Comparison of ENCODE assay signal across 11 cellular contexts in the genomic region with DNA sequence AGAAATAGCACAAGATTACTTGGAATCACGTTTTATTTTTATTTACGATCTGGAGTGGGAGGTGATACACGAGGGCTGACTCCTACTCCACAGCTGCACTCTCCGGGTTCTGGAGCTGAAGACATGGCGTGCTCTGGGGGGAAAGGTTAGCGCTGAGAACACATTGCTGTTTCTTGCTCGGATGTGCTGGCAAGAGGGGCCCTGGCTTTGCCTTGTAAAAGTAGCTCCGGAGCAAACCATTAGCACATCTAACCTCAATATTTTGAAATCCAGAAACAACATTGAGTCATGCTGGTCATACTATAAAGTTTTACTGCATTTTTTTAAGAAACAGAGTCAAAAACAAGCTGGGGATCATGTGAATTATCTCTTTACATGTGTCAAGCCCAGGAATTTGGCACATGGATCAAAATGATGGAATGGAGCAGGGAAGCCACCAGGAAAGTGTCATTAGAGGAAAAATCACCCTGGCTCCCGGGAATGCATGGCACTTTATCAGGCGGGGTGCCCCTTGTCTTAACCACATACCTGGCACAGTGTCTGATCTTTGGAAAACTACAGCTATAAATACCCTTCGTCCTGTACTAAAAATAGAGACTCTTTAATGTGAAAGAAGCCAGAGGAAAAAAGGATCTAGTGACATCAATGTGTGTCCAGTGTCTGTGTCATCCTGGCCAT. TPM values are rescaled to one million over a fixed set of nuclear protein-coding genes. Genes with fewer than 3 reads are reported as not detected.
A peak's percentile ranks its signal among the peaks of the same experiment; 100 is the strongest.
DNase-seq lines count a peak whose midpoint lies in the region; ATAC-seq and TF ChIP-seq lines count a peak whose summit lies in the region.
"Had no signal": no experiment of that assay in that cellular context is flagged by ENCODE, and none has a peak within 500 bp of the region (broad histone marks: within the 10 kb centered on the region; RNA-seq: fewer than 3 reads in every experiment).

No MANE protein-coding gene starts in this region.

- intact Hi-C loops in psoas muscle (cut with DNase I), result no loop called here

- H3K27me3 ChIP-seq in psoas muscle (ENCODE audit: insufficient read depth in 3 of 3, low read length in 2 of 3), result no peaks in the 10 kb centered on the region

- ATAC-seq in psoas muscle (peak; percentile 53 to 93 (median 83)), HG02798 (IDR thresholded peaks at IDR 0.05; ENCODE audit: poor library complexity, unreplicated experiment) (no peak)

- H3K4me1 ChIP-seq in psoas muscle, result peaks cover 16% of the 10 kb centered on the region

- H3K27ac ChIP-seq in RWPE1, result no peak overlapping the region
- peak overlapping the region; percentile 30 for H3K27ac ChIP-seq in psoas muscle

- POLR2A ChIA-PET in RWPE1 (lab: Yijun Ruan, JAX; ENCODE audit: low non-redundant PET), result no interaction called here

- 15 to 22% (median 15%) methylated on average over 11 of the region's 11 CpGs for WGBS in psoas muscle, 3 donors

- CTCF ChIA-PET in RWPE1 (lab: Yijun Ruan, JAX), result no interaction called here

- TF ChIP-seq CTCF in RWPE1 (conservative IDR thresholded peaks at IDR 0.05; ENCODE audit: low read depth) (no peak), fibroblast of villous mesenchyme (IDR thresholded peaks at IDR 0.05; ENCODE audit: insufficient read depth, low read depth, low read length) (no peak), psoas muscle (IDR thresholded peaks at IDR 0.05) (no peak)

- H3K9me3 ChIP-seq in psoas muscle, result no peaks in the 10 kb centered on the region

- no peaks in the 10 kb centered on the region for H3K36me3 ChIP-seq in psoas muscle (ENCODE audit: insufficient read depth in 1 of 2, low read depth in 1 of 2)

- DNase-seq in ELF-1 (ENCODE audit: low read depth, low spot score) (peak; percentile 56), RWPE1 (ENCODE audit: low spot score) (peak; percentile 23), fibroblast of villous mesenchyme (ENCODE audit: low read depth) (peak; percentile 100), psoas muscle (peak; percentile 82 to 89), cerebellar nuclear complex (lab: John Stamatoyannopoulos, UW) (no peak), amygdala (lab: John Stamatoyannopoulos, UW) (no peak), DMS53 treated with DMSO at 0.1 percent for 48 hours (lab: John Stamatoyannopoulos, UW; ENCODE audit: unreplicated experiment) (no peak)
- DNase-seq: DMS53, midbrain, T-helper 9 cell had no signal

- H3K4me3 ChIP-seq in fibroblast of villous mesenchyme (ENCODE audit: low read depth, low read length), result peak overlapping the region; percentile 22
- peak overlapping the region; percentile 25 for H3K4me3 ChIP-seq in psoas muscle

RNA-seq across cellular contexts. Expression of a gene that starts 31.6 kb away (rescaled TPM):
- total RNA-seq in fibroblast of villous mesenchyme (not detected in 2 replicates), psoas muscle (not detected)
- polyA plus RNA-seq in psoas muscle, result not detected

Comparison
In these comparisons a context has a peak if more than half of its experiments do, and no peak if none do; other contexts are left out.
1. DNase-seq: peak in ELF-1 (single experiment), RWPE1 (single experiment), fibroblast of villous mesenchyme (single experiment) and psoas muscle (2 of 2); none in cerebellar nuclear complex (0 of 2), amygdala (0 of 56) and DMS53 treated with DMSO at 0.1 percent for 48 hours (single experiment).